ENCODE assay signal across 20 cellular contexts in the genomic region with DNA sequence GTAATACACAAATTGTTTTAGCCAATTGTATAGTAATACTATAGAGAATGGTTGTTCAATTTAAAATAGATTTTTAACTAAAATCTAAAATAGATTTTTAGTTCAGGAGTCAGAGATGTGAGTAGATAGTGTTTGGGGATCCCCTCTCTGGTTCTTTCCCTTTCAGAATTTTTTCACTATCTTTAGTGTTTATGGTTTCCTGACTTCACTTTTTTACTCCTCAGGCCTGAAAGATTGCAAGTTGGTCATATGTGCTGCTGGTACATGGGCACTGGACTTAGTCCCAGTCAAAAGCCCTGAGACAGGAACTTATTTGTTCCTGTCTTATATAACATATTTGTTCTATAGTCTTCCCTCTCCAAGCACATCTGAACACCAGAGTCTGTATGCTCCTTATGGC.
"Had no signal": no experiment of that assay in that cellular context is flagged by ENCODE, and none has a peak within 500 bp of the region (broad histone marks: within the 10 kb centered on the region; RNA-seq: fewer than 3 reads in every experiment).

No MANE protein-coding gene starts in this region.

- H3K36me3 Mint-ChIP-seq: activated naive CD8-positive, alpha-beta T cell; brain; memory B cell had no signal

- H3K9me3 Mint-ChIP-seq: brain; central memory CD8-positive, alpha-beta T cell; effector memory CD8-positive, alpha-beta T cell; memory B cell; nephron; stimulated activated naive CD8-positive, alpha-beta T cell treated with anti-CD3 and anti-CD28 coated beads, Interleukin-15, Interleukin-2, amounts not matched to agents 100 ng/mL and 50 ng/mL, for 24 hours had no signal

- DNase-seq: activated CD4-positive, alpha-beta T cell treated with anti-CD3 and anti-CD28 coated beads, Interleukin-2, amount 50 U/mL, for 4 hours; activated CD4-positive, CD25-positive, alpha-beta regulatory T cell; activated effector memory CD4-positive, alpha-beta T cell treated with anti-CD3 and anti-CD28 coated beads, Interleukin-2, amount 50 U/mL, for 16 hours; activated T-cell treated with anti-CD3 and anti-CD28 coated beads, Interleukin-2, amount 50 U/mL, for 1 hour; amygdala; cortex of kidney; effector memory CD8-positive, alpha-beta T cell; kidney; left ventricle myocardium inferior; sigmoid colon; stimulated activated CD4-positive, alpha-beta T cell treated with anti-CD3 and anti-CD28 coated beads, Interleukin-12 subunit alpha, Interleukin-12 subunit beta, amount 100 ng/mL, for 4 hours; testis; upper lobe of right lung had no signal

- H3K27me3 Mint-ChIP-seq: activated naive CD8-positive, alpha-beta T cell; brain; effector memory CD8-positive, alpha-beta T cell; stimulated activated naive CD8-positive, alpha-beta T cell treated with anti-CD3 and anti-CD28 coated beads, Interleukin-15, Interleukin-2, amounts not matched to agents 100 ng/mL and 50 ng/mL, for 24 hours had no signal

- H3K27ac Mint-ChIP-seq: activated naive CD8-positive, alpha-beta T cell; brain; effector memory CD8-positive, alpha-beta T cell; memory B cell; nephron; stimulated activated naive CD8-positive, alpha-beta T cell treated with anti-CD3 and anti-CD28 coated beads, Interleukin-15, Interleukin-2, amounts not matched to agents 100 ng/mL and 50 ng/mL, for 24 hours had no signal

- ATAC-seq: effector memory CD8-positive, alpha-beta T cell; gastroesophageal sphincter; upper lobe of right lung had no signal

- H3K4me3 Mint-ChIP-seq: activated naive CD8-positive, alpha-beta T cell; brain; central memory CD8-positive, alpha-beta T cell; effector memory CD8-positive, alpha-beta T cell; memory B cell; nephron; stimulated activated naive CD8-positive, alpha-beta T cell treated with anti-CD3 and anti-CD28 coated beads, Interleukin-15, Interleukin-2, amounts not matched to agents 100 ng/mL and 50 ng/mL, for 24 hours had no signal

- H3K4me1 Mint-ChIP-seq: brain; central memory CD8-positive, alpha-beta T cell; memory B cell; nephron had no signal
